8 cellular contexts compared by ENCODE assay signal in the genomic region with DNA sequence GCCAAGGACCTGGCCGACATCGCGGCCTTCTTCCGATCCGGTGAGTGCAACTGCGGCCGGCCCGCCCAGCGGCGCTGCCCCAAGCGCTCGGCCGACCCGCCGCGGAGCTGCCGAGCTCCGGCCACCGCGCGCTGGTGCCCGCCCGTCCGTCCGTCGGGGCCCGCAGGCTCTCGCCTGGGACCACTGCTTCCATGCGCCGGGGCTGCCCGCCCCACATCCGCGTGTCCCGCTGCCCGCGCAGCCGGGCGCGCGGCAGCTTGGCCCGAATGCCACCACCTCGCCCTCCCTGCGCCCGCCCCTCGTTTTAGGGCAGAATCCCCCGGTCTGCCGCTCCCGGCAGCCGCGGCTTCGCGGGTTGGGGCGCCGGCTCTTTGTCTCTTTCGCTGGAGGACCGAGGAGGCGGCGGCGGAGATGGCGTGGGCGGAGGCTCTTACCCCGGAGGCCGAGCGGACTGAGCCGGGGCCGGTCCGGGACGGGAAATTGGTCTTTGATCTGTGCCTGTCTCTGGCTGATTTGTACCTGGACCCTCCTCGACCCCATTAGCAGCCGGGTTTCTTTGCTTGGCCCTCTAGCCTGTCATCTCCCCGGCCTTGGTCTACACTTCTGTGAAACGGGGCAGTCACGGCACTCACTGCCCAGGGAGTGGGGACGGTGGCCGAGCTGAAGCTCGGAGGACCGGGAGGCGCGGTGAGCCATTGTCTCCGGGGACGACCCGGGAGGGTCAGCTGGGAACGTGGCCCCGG. TPM values are rescaled to one million over a fixed set of nuclear protein-coding genes. Genes with fewer than 3 reads are reported as not detected.
DNase-seq lines count a peak whose midpoint lies in the region; ATAC-seq and TF ChIP-seq lines count a peak whose summit lies in the region.

No MANE protein-coding gene starts in this region.

- H3K36me3 ChIP-seq in effector memory CD4-positive, alpha-beta T cell (ENCODE audit: control insufficient read depth, insufficient read depth, low read length) = no peaks in the 10 kb centered on the region
- no peaks in the 10 kb centered on the region for H3K36me3 ChIP-seq in suprapubic skin

- H3K9me3 Mint-ChIP-seq in CD14-positive monocyte = no peaks in the 10 kb centered on the region

- no peak for TF ChIP-seq EP300 in suprapubic skin (IDR thresholded peaks at IDR 0.05)

- H3K9me3 ChIP-seq in effector memory CD4-positive, alpha-beta T cell (ENCODE audit: control insufficient read depth, low read length) = no peaks in the 10 kb centered on the region
- no peaks in the 10 kb centered on the region for H3K9me3 ChIP-seq in suprapubic skin

- ATAC-seq in GM19438 (IDR thresholded peaks at IDR 0.05; ENCODE audit: low read depth, unreplicated experiment) = peak; percentile 4
- ATAC-seq in HG03520 (IDR thresholded peaks at IDR 0.05; ENCODE audit: unreplicated experiment) = peak; percentile 5

- WGBS in suprapubic skin = 0% methylated on average over 21 of the region's 84 CpGs

- H3K27ac ChIP-seq in effector memory CD4-positive, alpha-beta T cell (ENCODE audit: insufficient read depth, low read length, poor library complexity, severe bottlenecking) = no peak overlapping the region
- H3K27ac ChIP-seq in suprapubic skin = peak overlapping the region; percentile 87

- TF ChIP-seq POLR2A in suprapubic skin (IDR thresholded peaks at IDR 0.05) = no peak

- peak overlapping the region; percentile 91 to 92 for H3K4me3 Mint-ChIP-seq in CD14-positive monocyte

- DNase-seq in CD14-positive monocyte (ENCODE audit: low spot score) = no peak
- peak; percentile 10 to 27 for DNase-seq in activated CD4-positive, alpha-beta T cell treated with anti-CD3 and anti-CD28 coated beads for 4 hours
- no peak for DNase-seq in effector memory CD4-positive, alpha-beta T cell
- peak; percentile 30 for DNase-seq in mucosa of gallbladder (ENCODE audit: low spot score)
- DNase-seq in suprapubic skin (ENCODE audit: low spot score in 2 of 2) = peak; percentile 68 to 83
- no peak for DNase-seq in hepatic stellate cell (ENCODE audit: low spot score)

- H3K36me3 Mint-ChIP-seq in CD14-positive monocyte = peaks cover 0 to 4% of the 10 kb centered on the region in 2 donors

- H3K4me1 ChIP-seq in effector memory CD4-positive, alpha-beta T cell (ENCODE audit: control insufficient read depth, insufficient read depth, low read length, poor library complexity, severe bottlenecking) = peaks cover 5% of the 10 kb centered on the region
- peaks cover 44% of the 10 kb centered on the region for H3K4me1 ChIP-seq in suprapubic skin

- peak overlapping the region in 6 of 7 donors; percentile 58 to 83 (median 75) for H3K27ac Mint-ChIP-seq in CD14-positive monocyte

- H3K27me3 Mint-ChIP-seq in CD14-positive monocyte (ENCODE audit: low read depth in 3 of 3) = peaks cover 0 to 10% (median 7%) of the 10 kb centered on the region in 3 donors

- H3K27me3 ChIP-seq in effector memory CD4-positive, alpha-beta T cell (replicated peaks; ENCODE audit: control insufficient read depth, insufficient read depth, low read length, poor library complexity, severe bottlenecking) = no peaks in the 10 kb centered on the region
- H3K27me3 ChIP-seq in suprapubic skin = no peaks in the 10 kb centered on the region

- H3K4me3 ChIP-seq in effector memory CD4-positive, alpha-beta T cell (ENCODE audit: insufficient read depth, low read depth, low read length, poor library complexity, severe bottlenecking) = peak overlapping the region; percentile 59
- H3K4me3 ChIP-seq in suprapubic skin = peak overlapping the region; percentile 76

- no peak for TF ChIP-seq CTCF in CD14-positive monocyte (IDR thresholded peaks at IDR 0.05)
- TF ChIP-seq CTCF in suprapubic skin (IDR thresholded peaks at IDR 0.05) = no peak

- intact Hi-C loops in CD14-positive monocyte (cut with micrococcal nuclease) = loop anchor here (2.0 to 10.0 kb wide), 3 partner anchors 61 to 127 kb away; no protein-coding TSS in a partner anchor

- peaks cover 33% of the 10 kb centered on the region for H3K4me1 Mint-ChIP-seq in CD14-positive monocyte

RNA-seq across cellular contexts. Expression of a gene that starts 0.9 kb away (rescaled TPM):
- polyA plus RNA-seq in CD14-positive monocyte = 1 to 10 TPM; 1.7 to 2.1 TPM
- total RNA-seq in mucosa of gallbladder (111 TPM), suprapubic skin (100 to 1,000 TPM in 1 of 4 donors, 10 to 100 TPM in 3; 62.7 to 159 (median 70.4) TPM)

Comparison
In these comparisons a context has a peak if more than half of its experiments do, and no peak if none do; other contexts are left out.
1. DNase-seq: peak in activated CD4-positive, alpha-beta T cell treated with anti-CD3 and anti-CD28 coated beads for 4 hours (2 of 2), mucosa of gallbladder (single experiment) and suprapubic skin (2 of 2); none in CD14-positive monocyte (single experiment), effector memory CD4-positive, alpha-beta T cell (0 of 3) and hepatic stellate cell (single experiment).